ENCODE assay signal across 8 cellular contexts in genomic region chr1:200620273-200621131, GRCh38.
DNase-seq lines count a peak whose midpoint lies in the region; ATAC-seq and TF ChIP-seq lines count a peak whose summit lies in the region.

Gene KIF14, minus strand, starts transcription at chr1:200620751. Its CDS starts 2,028 bp downstream, at chr1:200618723.

- H3K4me1 ChIP-seq in OCI-LY3 (ENCODE audit: low read length): peaks cover 27% of the 10 kb centered on the region
- H3K4me1 ChIP-seq in mucosa of rectum (ENCODE audit: control insufficient read depth in 2 of 2, insufficient read depth in 2 of 2, low read length in 2 of 2): peaks cover 5 to 8% of the 10 kb centered on the region in 2 donors

- no peak for TF ChIP-seq CTCF in OCI-LY3 (IDR thresholded peaks at IDR 0.05; ENCODE audit: low read depth, low read length)

- H3K4me2 ChIP-seq in OCI-LY3 (ENCODE audit: low read length): peak within 1 kb of the TSS; percentile 78

- peaks cover 18% of the 10 kb centered on the region for H3K36me3 ChIP-seq in OCI-LY3 (replicated peaks; ENCODE audit: low read depth, low read length)
- no peaks in the 10 kb centered on the region for H3K36me3 ChIP-seq in mucosa of rectum (ENCODE audit: control insufficient read depth in 2 of 2, insufficient read depth in 2 of 2, low read length in 2 of 2)

- ATAC-seq in GM21528 (IDR thresholded peaks at IDR 0.05; ENCODE audit: low FRiP score, unreplicated experiment): peak; percentile 93

- H3K27me3 ChIP-seq in OCI-LY3 (ENCODE audit: low read depth, low read length) (no peaks in the 10 kb centered on the region), mucosa of rectum (ENCODE audit: control insufficient read depth in 2 of 2, insufficient read depth in 2 of 2, low read length in 2 of 2) (no peaks in the 10 kb centered on the region)

- H4K20me1 ChIP-seq in OCI-LY3 (ENCODE audit: insufficient read depth, low read length): no peaks in the 10 kb centered on the region

- H3K9ac ChIP-seq in OCI-LY3 (ENCODE audit: low read length) (peak within 1 kb of the TSS; percentile 77), mucosa of rectum (ENCODE audit: low read depth in 1 of 2, low read length in 2 of 2) (peak within 1 kb of the TSS; percentile 72 to 86)

- peak within 1 kb of the TSS; percentile 90 for H2AFZ ChIP-seq in OCI-LY3 (ENCODE audit: low read depth, low read length)

- H3K27ac ChIP-seq in OCI-LY3 (ENCODE audit: low read length) (peak within 1 kb of the TSS; percentile 63), epithelial cell of prostate (peak within 1 kb of the TSS; percentile 35), mucosa of rectum (ENCODE audit: low read depth in 2 of 2, low read length in 2 of 2) (peak within 1 kb of the TSS; percentile 21 to 25)

- DNase-seq in DMS 273 treated with DMSO at 0.1 percent for 48 hours (lab: John Stamatoyannopoulos, UW) (peak; percentile 88), HuH-7.5 (ENCODE audit: low spot score) (peak; percentile 92), epithelial cell of prostate (ENCODE audit: low read depth, low spot score) (peak; percentile 33)
- peak; percentile 87 for DNase-seq in activated CD8-positive, alpha-beta memory T cell treated with anti-CD3 and anti-CD28 coated beads, Interleukin-2, amount 50 U/mL, for 4 hours
- peak; percentile 94 for DNase-seq in stimulated activated CD8-positive, alpha-beta memory T cell treated with anti-CD3 and anti-CD28 coated beads, Interleukin-4, amount 100 ng/mL, for 48 hours

- H3K4me3 ChIP-seq in OCI-LY3 (ENCODE audit: low read length) (peak within 1 kb of the TSS; percentile 79), mucosa of rectum (ENCODE audit: low read length in 2 of 2) (peak within 1 kb of the TSS; percentile 88 to 90)

- peaks cover 8% of the 10 kb centered on the region; the same call in 1 of the 2 replicates for H3K79me2 ChIP-seq in OCI-LY3 (ENCODE audit: low read length)

- no peaks in the 10 kb centered on the region for H3K9me3 ChIP-seq in OCI-LY3 (ENCODE audit: insufficient read depth, low read length)
- H3K9me3 ChIP-seq in mucosa of rectum (ENCODE audit: control insufficient read depth in 2 of 2, low read length in 2 of 2): no peaks in the 10 kb centered on the region

Comparison
In these comparisons a context has a peak if more than half of its experiments do, and no peak if none do; other contexts are left out.
1. Peak in every context shown above with its lines: DNase-seq, ATAC-seq, H3K4me3 ChIP-seq and H3K27ac ChIP-seq.
2. DNase-seq: peak in every context shown above with its lines; median percentile 94 in stimulated activated CD8-positive, alpha-beta memory T cell treated with anti-CD3 and anti-CD28 coated beads, Interleukin-4, amount 100 ng/mL, for 48 hours; 92 in HuH-7.5; 88 in DMS 273 treated with DMSO at 0.1 percent for 48 hours; 87 in activated CD8-positive, alpha-beta memory T cell treated with anti-CD3 and anti-CD28 coated beads, Interleukin-2, amount 50 U/mL, for 4 hours; 33 in epithelial cell of prostate.